Comparison of ENCODE assay signal across 35 cellular contexts in the genomic region with DNA sequence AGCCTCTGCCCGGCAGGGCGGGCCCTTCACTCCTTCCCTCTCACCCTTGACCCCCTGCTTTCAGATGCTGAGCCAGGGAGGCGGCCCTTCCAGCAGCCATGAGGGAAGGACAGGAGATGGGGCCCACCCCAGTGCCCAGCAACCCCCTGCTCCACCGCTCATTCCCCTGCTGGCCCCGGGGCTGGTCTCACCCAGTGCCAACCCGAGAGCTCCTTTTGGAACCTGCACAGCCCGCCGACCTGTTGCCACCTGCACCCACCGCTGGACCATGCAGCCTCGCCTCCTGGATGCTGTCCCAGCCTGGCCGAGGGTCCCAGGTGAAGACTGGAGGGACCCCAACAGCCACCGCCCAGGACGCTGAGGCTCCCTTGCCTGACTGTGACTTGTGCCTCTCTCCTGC. TPM values are rescaled to one million over a fixed set of nuclear protein-coding genes. Genes with fewer than 3 reads are reported as not detected.
"Had no signal": no experiment of that assay in that cellular context is flagged by ENCODE, and none has a peak within 500 bp of the region (broad histone marks: within the 10 kb centered on the region; RNA-seq: fewer than 3 reads in every experiment).

No MANE protein-coding gene starts in this region.

- ATAC-seq: activated naive CD4-positive, alpha-beta T cell treated with anti-CD3 and anti-CD28 coated beads, Interleukin-2, amount 50 U/mL, for 72 hours; body of pancreas had no signal

- H3K36me3 ChIP-seq: breast epithelium had no signal

- H3K9me3 ChIP-seq: adrenal gland, body of pancreas, breast epithelium, MG63 had no signal

- H3K9me3 Mint-ChIP-seq: activated B cell treated with CpG ODN at 0.5 μM for 24 hours; activated CD4-positive, alpha-beta memory T cell treated with anti-CD3 and anti-CD28 coated beads for 36 hours; activated naive CD4-positive, alpha-beta T cell treated with anti-CD3 and anti-CD28 coated beads for 36 hours; activated naive CD4-positive, alpha-beta T cell treated with anti-CD3 and anti-CD28 coated beads, Interleukin-2, amount 50 U/mL, for 72 hours; activated T-helper 1 cell treated with anti-CD3 and anti-CD28 coated beads, Interleukin-12 subunit alpha, Interleukin-12 subunit beta, Interleukin-2, Interleukin-4 antibody, amounts not matched to agents 30 ng/mL and 10 ng/mL and 1 ng/mL, durations not matched to agents 14 hours and 24 hours and 36 hours had no signal

- H3K4me3 Mint-ChIP-seq: activated B cell treated with CpG ODN at 0.5 μM for 24 hours; activated CD4-positive, alpha-beta memory T cell treated with anti-CD3 and anti-CD28 coated beads for 36 hours had no signal

- H3K4me3 ChIP-seq: adrenal gland, body of pancreas, breast epithelium, MG63, PC-9 had no signal

- H3K27ac Mint-ChIP-seq: activated B cell treated with CpG ODN at 0.5 μM for 24 hours; activated CD4-positive, alpha-beta memory T cell treated with anti-CD3 and anti-CD28 coated beads for 36 hours; activated naive CD4-positive, alpha-beta T cell treated with anti-CD3 and anti-CD28 coated beads for 36 hours; activated T-helper 1 cell treated with anti-CD3 and anti-CD28 coated beads, Interleukin-12 subunit alpha, Interleukin-12 subunit beta, Interleukin-2, Interleukin-4 antibody, amounts not matched to agents 30 ng/mL and 10 ng/mL and 1 ng/mL, durations not matched to agents 14 hours and 24 hours and 36 hours had no signal

- H3K27me3 Mint-ChIP-seq: activated CD4-positive, alpha-beta memory T cell treated with anti-CD3 and anti-CD28 coated beads for 36 hours had no signal

- H3K27ac ChIP-seq: adrenal gland, body of pancreas, breast epithelium, PC-9, VCaP had no signal

- H3K27me3 ChIP-seq: body of pancreas, MG63 had no signal

- DNase-seq: activated B cell treated with CpG ODN at 0.5 μM for 24 hours; activated CD4-positive, alpha-beta memory T cell treated with anti-CD3 and anti-CD28 coated beads for 36 hours; activated CD4-positive, alpha-beta T cell treated with anti-CD3 and anti-CD28 coated beads for 4 hours; activated CD4-positive, alpha-beta T cell treated with anti-CD3 and anti-CD28 coated beads, Interleukin-2, amount 50 U/mL, for 1 hour; activated CD4-positive, CD25-positive, alpha-beta regulatory T cell treated with anti-CD3 and anti-CD28 coated beads, Interleukin-2, amount 50 U/mL, for 72 hours; activated CD8-positive, alpha-beta memory T cell treated with anti-CD3 and anti-CD28 coated beads, Interleukin-2, amount 50 U/mL, for 4 hours; activated gamma-delta T cell treated with Interleukin-2 at 50 U/mL for 16 hours; activated naive CD4-positive, alpha-beta T cell treated with anti-CD3 and anti-CD28 coated beads for 36 hours; activated T-cell treated with anti-CD3 and anti-CD28 coated beads for 4 hours; body of pancreas; Kasumi-1; KG1; MG63; NCI-H1048; NCI-H1105 treated with DMSO at 0.1 percent for 48 hours; NCI-H1436; NCI-H1694; NCI-H1930; NCI-H2081 treated with DMSO at 0.1 percent for 48 hours; NCI-H345; NCI-H524 treated with DMSO at 0.1 percent for 48 hours; NK-92 treated with Interleukin-12 subunit alpha and Interleukin-12 subunit beta, amount 100 ng/mL, for 24 hours; PC-9; Right ventricle myocardium superior; SW 1271; T-helper 1 cell; T-helper 2 cell; T-helper 9 cell had no signal

RNA-seq across cellular contexts. Expression of a gene that starts 7.0 kb away (rescaled TPM):
- total RNA-seq: activated B cell treated with CpG ODN at 0.5 μM for 24 hours; activated CD4-positive, alpha-beta memory T cell treated with anti-CD3 and anti-CD28 coated beads for 36 hours; activated naive CD4-positive, alpha-beta T cell treated with anti-CD3 and anti-CD28 coated beads for 36 hours; activated T-helper 1 cell treated with anti-CD3 and anti-CD28 coated beads, Interleukin-12 subunit alpha, Interleukin-12 subunit beta, Interleukin-2, Interleukin-4 antibody, amounts not matched to agents 30 ng/mL and 10 ng/mL and 1 ng/mL, durations not matched to agents 14 hours and 24 hours and 36 hours; adrenal gland; body of pancreas; cardiac septum; OCI-LY7; PC-9; Right ventricle myocardium superior had no signal
- polyA plus RNA-seq: adrenal gland had no signal
